Comparison of ENCODE assay signal across 8 cellular contexts in genomic region chr5:91311697-91312501, GRCh38.
DNase-seq lines count a peak whose midpoint lies in the region; ATAC-seq lines count a peak whose summit lies in the region.

No MANE protein-coding gene starts in this region.

- H3K27ac Mint-ChIP-seq in activated CD4-positive, alpha-beta T cell treated with anti-CD3 and anti-CD28 coated beads, Interleukin-2, amount 10 ng/mL, durations not matched to agents 7 days and 5 days, result peak overlapping the region; percentile 86

- POLR2A ChIA-PET in activated CD4-positive, alpha-beta T cell treated with anti-CD3 and anti-CD28 coated beads, Interleukin-2, amount 10 ng/mL, durations not matched to agents 7 days and 5 days (lab: Charles Lee), result interaction anchor here (0.6 to 1.0 kb wide), 3 partner anchors 20 to 71 kb away, joined by 3 to 8 read pairs (median 4); partner anchors contain the start of gene ARRDC3

- CTCF ChIA-PET in activated CD4-positive, alpha-beta T cell treated with anti-CD3 and anti-CD28 coated beads, Interleukin-2, amount 10 ng/mL, durations not matched to agents 7 days and 5 days (lab: Charles Lee), result interaction anchor here (1.0 to 3.7 kb wide), 6 partner anchors 11 to 73 kb away, joined by 3 to 12 read pairs (median 5); no protein-coding TSS in a partner anchor

- H3K9me3 Mint-ChIP-seq in activated CD4-positive, alpha-beta T cell treated with anti-CD3 and anti-CD28 coated beads, Interleukin-2, amount 10 ng/mL, durations not matched to agents 7 days and 5 days, result no peaks in the 10 kb centered on the region

- peaks cover 48% of the 10 kb centered on the region for H3K4me1 Mint-ChIP-seq in activated CD4-positive, alpha-beta T cell treated with anti-CD3 and anti-CD28 coated beads, Interleukin-2, amount 10 ng/mL, durations not matched to agents 7 days and 5 days

- H3K36me3 Mint-ChIP-seq in activated CD4-positive, alpha-beta T cell treated with anti-CD3 and anti-CD28 coated beads, Interleukin-2, amount 10 ng/mL, durations not matched to agents 7 days and 5 days (ENCODE audit: low read depth), result peaks cover 3% of the 10 kb centered on the region

- peak; percentile 2 for DNase-seq in NCI-H2081 treated with DMSO at 0.1 percent for 48 hours (lab: John Stamatoyannopoulos, UW)
- peak; percentile 78 for DNase-seq in activated CD4-positive, alpha-beta T cell treated with anti-CD3 and anti-CD28 coated beads, Interleukin-2, amount 10 ng/mL, durations not matched to agents 7 days and 5 days
- peak; percentile 88 for DNase-seq in dedifferentiated amniotic fluid mesenchymal stem cell (ENCODE audit: extremely low spot score)
- DNase-seq in lung microvascular endothelial cell (ENCODE audit: low read depth in 2 of 2), result peak; percentile 86 to 99
- peak; percentile 53 to 58 for DNase-seq in stimulated activated CD8-positive, alpha-beta memory T cell treated with anti-CD3 and anti-CD28 coated beads, Interleukin-15, amount 100 ng/mL, for 48 hours (ENCODE audit: low read depth in 2 of 2)
- no peak for DNase-seq in middle frontal gyrus (ENCODE audit: extremely low spot score, low spot score)

- peak; percentile 81 for ATAC-seq in GM18499 (IDR thresholded peaks at IDR 0.05; ENCODE audit: insufficient read depth, unreplicated experiment)
- ATAC-seq in HG02610 (IDR thresholded peaks at IDR 0.05; ENCODE audit: unreplicated experiment), result peak; percentile 89

- H3K4me3 Mint-ChIP-seq in activated CD4-positive, alpha-beta T cell treated with anti-CD3 and anti-CD28 coated beads, Interleukin-2, amount 10 ng/mL, durations not matched to agents 7 days and 5 days, result peak overlapping the region; percentile 51

- H3K27me3 Mint-ChIP-seq in activated CD4-positive, alpha-beta T cell treated with anti-CD3 and anti-CD28 coated beads, Interleukin-2, amount 10 ng/mL, durations not matched to agents 7 days and 5 days, result no peaks in the 10 kb centered on the region
